Comparison of ENCODE assay signal across 7 cellular contexts in genomic region chr15:53847745-53848144, GRCh38.
"Had no signal": no experiment of that assay in that cellular context is flagged by ENCODE, and none has a peak within 500 bp of the region (broad histone marks: within the 10 kb centered on the region; RNA-seq: fewer than 3 reads in every experiment).

No MANE protein-coding gene starts in this region.

- H3K4me2 ChIP-seq: KMS-11 had no signal

- DNase-seq: IMR-90, KBM-7, KG1 had no signal

- H3K27ac ChIP-seq: HL-60, KMS-11 had no signal

- H3K9ac ChIP-seq: KMS-11 had no signal

- H3K4me3 ChIP-seq: K562 had no signal

- FAIRE-seq: HTR-8/SVneo, K562 had no signal

- ATAC-seq: K562 had no signal
